In genomic region chr12:122526683-122527477, GRCh38 we compare ENCODE assay signal across 8 cellular contexts. TPM values are rescaled to one million over a fixed set of nuclear protein-coding genes. Genes with fewer than 3 reads are reported as not detected.
DNase-seq lines count a peak whose midpoint lies in the region; ATAC-seq and TF ChIP-seq lines count a peak whose summit lies in the region.

KNTC1 (plus strand) TSS chr12:122527249; CDS start chr12:122530064, 2,815 bp downstream.
RSRC2 (minus strand) TSS chr12:122526936; CDS start chr12:122526853, 83 bp downstream.

- H3K27me3 ChIP-seq in KMS-11 (ENCODE audit: insufficient read depth, low read depth): no peaks in the 10 kb centered on the region
- H3K27me3 ChIP-seq in Panc1 (ENCODE audit: control insufficient read depth, insufficient read depth, low read length): no peaks in the 10 kb centered on the region
- no peaks in the 10 kb centered on the region for H3K27me3 ChIP-seq in esophagus muscularis mucosa
- no peaks in the 10 kb centered on the region for H3K27me3 ChIP-seq in muscle layer of colon (ENCODE audit: control insufficient read depth in 1 of 2, insufficient read depth in 2 of 2, low read length in 2 of 2)

- peak; percentile 93 for TF ChIP-seq POLR2A in esophagus muscularis mucosa (IDR thresholded peaks at IDR 0.05; ENCODE audit: low read depth)

- TF ChIP-seq CTCF in KMS-11 (conservative IDR thresholded peaks at IDR 0.05; ENCODE audit: low read depth, low read length) (no peak), Panc1 (IDR thresholded peaks at IDR 0.05) (no peak), esophagus muscularis mucosa (IDR thresholded peaks at IDR 0.05) (no peak)

- H3K9me3 ChIP-seq in Panc1 (ENCODE audit: control insufficient read depth, insufficient read depth, low read depth, low read length): no peaks in the 10 kb centered on the region
- no peaks in the 10 kb centered on the region for H3K9me3 ChIP-seq in esophagus muscularis mucosa
- H3K9me3 ChIP-seq in muscle layer of colon (ENCODE audit: low read length): no peaks in the 10 kb centered on the region

- peak within 1 kb of the TSS; percentile 82 for H3K4me2 ChIP-seq in KMS-11

- H4K20me1 ChIP-seq in KMS-11 (ENCODE audit: insufficient read depth): 0 out of 2 replicates have a peak, but pooled peaks cover 8% of the 10 kb centered on the region

- H3K27me3 Mint-ChIP-seq in activated T-cell treated with anti-CD3 and anti-CD28 coated beads, Interleukin-2, amount 50 U/mL, for 4 hours (ENCODE audit: low read depth): no peaks in the 10 kb centered on the region

- H3K27ac ChIP-seq in KMS-11 (peak within 1 kb of the TSS; percentile 100), Panc1 (ENCODE audit: low read length) (peak within 1 kb of the TSS; percentile 100), esophagus muscularis mucosa (replicated peaks in 1 of 4) (peak within 1 kb of the TSS; percentile 94 to 98 (median 96)), muscle layer of colon (ENCODE audit: low read depth, low read length) (peak within 1 kb of the TSS; percentile 100)

- POLR2A ChIA-PET in Panc1 (lab: Charles Lee): interaction anchor here (0.6 to 1.1 kb wide), 4 partner anchors 25 to 149 kb away, joined by 4 to 12 read pairs (median 6); no protein-coding TSS in a partner anchor

- TF ChIP-seq EP300 in esophagus muscularis mucosa (IDR thresholded peaks at IDR 0.05): no peak

- WGBS in esophagus muscularis mucosa: under 1% methylated on average over 40 of the region's 51 CpGs

- H3K9me3 Mint-ChIP-seq in activated T-cell treated with anti-CD3 and anti-CD28 coated beads, Interleukin-2, amount 50 U/mL, for 4 hours: no peaks in the 10 kb centered on the region

- H3K9ac ChIP-seq in KMS-11 (peak within 1 kb of the TSS; percentile 100), muscle layer of colon (ENCODE audit: low read length) (peak within 1 kb of the TSS; percentile 100)

- peak; percentile 99 for DNase-seq in DMS79 (lab: John Stamatoyannopoulos, UW)
- peak; percentile 96 for DNase-seq in Panc1 (ENCODE audit: low read depth, low spot score)
- DNase-seq in activated T-cell treated with anti-CD3 and anti-CD28 coated beads, Interleukin-2, amount 50 U/mL, for 4 hours: peak; percentile 95
- DNase-seq in esophagus muscularis mucosa (ENCODE audit: extremely low spot score): peak; percentile 100
- DNase-seq in stimulated activated CD8-positive, alpha-beta memory T cell treated with anti-CD3 and anti-CD28 coated beads, Interleukin-7, amount 100 ng/mL, for 24 hours (ENCODE audit: low read depth): peak; percentile 91

- BruUV-seq in Panc1 (replicated peaks; lab: Mats Ljungman, UMichigan): no TSS peak

- in situ Hi-C loops in Panc1 (cut with HindIII; ENCODE audit: low pct_unique_long_range_greater_than_20kb, low sequenced_read_pairs): no loop called here

- H3K36me3 ChIP-seq in KMS-11 (ENCODE audit: insufficient read depth): no peaks in the 10 kb centered on the region
- peaks cover 33% of the 10 kb centered on the region for H3K36me3 ChIP-seq in Panc1 (ENCODE audit: control insufficient read depth, insufficient read depth, low read length)
- peaks cover 2 to 15% (median 5%) of the 10 kb centered on the region in 4 donors for H3K36me3 ChIP-seq in esophagus muscularis mucosa
- H3K36me3 ChIP-seq in muscle layer of colon (ENCODE audit: insufficient read depth, low read length): peaks cover 9% of the 10 kb centered on the region

- peak within 1 kb of the TSS; percentile 66 for H2AFZ ChIP-seq in KMS-11 (ENCODE audit: low read depth)

- CTCF ChIA-PET in Panc1 (lab: Charles Lee): interaction anchor here (0.6 kb wide), 2 partner anchors 190 to 294 kb away, joined by 3 read pairs; no protein-coding TSS in a partner anchor

- no peak within 1 kb of the TSS for H3K4me3 Mint-ChIP-seq in activated T-cell treated with anti-CD3 and anti-CD28 coated beads, Interleukin-2, amount 50 U/mL, for 4 hours

- peaks cover 33% of the 10 kb centered on the region for H3K4me1 ChIP-seq in KMS-11 (ENCODE audit: low read depth, poor library complexity, severe bottlenecking)
- peaks cover 19% of the 10 kb centered on the region for H3K4me1 ChIP-seq in Panc1 (ENCODE audit: control insufficient read depth, insufficient read depth, low read length)
- H3K4me1 ChIP-seq in esophagus muscularis mucosa: peaks cover 40 to 47% (median 46%) of the 10 kb centered on the region in 4 donors
- H3K4me1 ChIP-seq in muscle layer of colon (ENCODE audit: insufficient read depth, low read length): peaks cover 38% of the 10 kb centered on the region

- intact Hi-C loops in Panc1 (cut with micrococcal nuclease; ENCODE audit: unreplicated experiment) (no loop called here), esophagus muscularis mucosa (cut with DNase I) (loop anchor here (10.0 kb wide), 1 partner anchor 228 kb away; the partner anchor contains the start of gene DENR)

- H3K4me3 ChIP-seq in KMS-11 (IDR thresholded peaks at IDR 0.05; ENCODE audit: insufficient read depth, low read depth, low read length) (no peak within 1 kb of the TSS), Panc1 (ENCODE audit: low read depth in 2 of 2, low read length in 2 of 2) (peak within 1 kb of the TSS; percentile 93 to 100), esophagus muscularis mucosa (peak within 1 kb of the TSS; percentile 70 to 87 (median 79)), muscle layer of colon (ENCODE audit: low read depth in 1 of 2, low read length in 2 of 2) (peak within 1 kb of the TSS; percentile 94 to 99)

- H3K36me3 Mint-ChIP-seq in activated T-cell treated with anti-CD3 and anti-CD28 coated beads, Interleukin-2, amount 50 U/mL, for 4 hours (ENCODE audit: insufficient read depth): peaks cover 30% of the 10 kb centered on the region

- H3K4me1 Mint-ChIP-seq in activated T-cell treated with anti-CD3 and anti-CD28 coated beads, Interleukin-2, amount 50 U/mL, for 4 hours (ENCODE audit: low read depth): peaks cover 25% of the 10 kb centered on the region

- ATAC-seq in GM21737 (IDR thresholded peaks at IDR 0.05; ENCODE audit: unreplicated experiment) (peak; percentile 90), Panc1 (peak; percentile 94)
- ATAC-seq in activated T-cell treated with anti-CD3 and anti-CD28 coated beads, Interleukin-2, amount 50 U/mL, for 4 hours: peak; percentile 87 to 91

- H3K79me2 ChIP-seq in KMS-11 (ENCODE audit: insufficient read depth, low read depth): peaks cover 85% of the 10 kb centered on the region

RNA-seq across cellular contexts. Expression of gene KNTC1, which starts in this region (rescaled TPM):
- total RNA-seq in Panc1 (2021; ENCODE audit: unreplicated experiment): 53.9 TPM
- 11.4 TPM for polyA plus RNA-seq in Panc1 (2012; ENCODE audit: insufficient read length)
- total RNA-seq in activated T-cell treated with anti-CD3 and anti-CD28 coated beads, Interleukin-2, amount 50 U/mL, for 4 hours: 10 to 100 TPM; 54.7 to 62.7 (median 57.8) TPM
- 10 to 100 TPM in 1 of 4 donors, 1 to 10 TPM in 3; 4.3 to 11.2 (median 6.3) TPM for total RNA-seq in esophagus muscularis mucosa

RNA-seq across cellular contexts. Expression of gene RSRC2, which starts in this region (rescaled TPM):
- total RNA-seq in Panc1 (2021; ENCODE audit: unreplicated experiment) (57.8 TPM), esophagus muscularis mucosa (10 to 100 TPM; 46.5 to 68.9 (median 48.6) TPM)
- polyA plus RNA-seq in Panc1 (2012; ENCODE audit: insufficient read length): 53.5 TPM
- total RNA-seq in activated T-cell treated with anti-CD3 and anti-CD28 coated beads, Interleukin-2, amount 50 U/mL, for 4 hours: 10 to 100 TPM; 84.7 to 97.3 (median 90.7) TPM
